ENCODE assay signal across 1 cellular context in the genomic region with DNA sequence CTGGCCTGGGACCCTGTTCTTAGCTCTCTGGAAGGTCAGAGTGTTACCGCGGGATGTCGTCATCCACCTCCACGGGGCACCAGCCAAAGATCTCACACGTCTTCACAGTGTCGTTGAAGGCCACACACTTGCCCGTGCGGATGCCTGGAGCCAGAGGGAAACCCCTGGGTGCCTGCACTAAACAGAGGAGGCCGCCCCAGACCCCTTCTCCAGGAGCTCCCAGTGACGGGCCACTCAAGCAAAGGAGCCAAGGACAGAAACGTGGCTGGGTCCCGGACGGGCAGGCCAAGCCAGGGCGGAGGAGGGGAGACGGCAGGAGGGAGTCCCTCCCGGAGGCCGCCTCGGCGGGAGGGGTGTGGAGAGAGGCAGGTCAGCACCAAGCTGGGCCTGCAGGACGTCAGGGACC.
TF ChIP-seq lines count a peak whose summit lies in the region.

No MANE protein-coding gene starts in this region.

TF ChIP-seq in HEK293, 187 proteins besides CTCF, POLR2A, EP300 and RAD21:
- TF ChIP-seq ZBTB17 (tag by site-specific recombination; IDR thresholded peaks at IDR 0.05) (no peak), WT1 (tag by site-specific recombination; IDR thresholded peaks at IDR 0.05) (no peak), HOXD13 (CRISPR knock-in tag; IDR thresholded peaks at IDR 0.05; ENCODE audit: borderline replicate concordance) (0 out of 2 replicates have a peak, but pooled peaks have one; percentile 23), ZIC2 (tag by site-specific recombination; IDR thresholded peaks at IDR 0.05) (peak; percentile 75)
